Comparison of ENCODE assay signal across 1 cellular context in the genomic region with DNA sequence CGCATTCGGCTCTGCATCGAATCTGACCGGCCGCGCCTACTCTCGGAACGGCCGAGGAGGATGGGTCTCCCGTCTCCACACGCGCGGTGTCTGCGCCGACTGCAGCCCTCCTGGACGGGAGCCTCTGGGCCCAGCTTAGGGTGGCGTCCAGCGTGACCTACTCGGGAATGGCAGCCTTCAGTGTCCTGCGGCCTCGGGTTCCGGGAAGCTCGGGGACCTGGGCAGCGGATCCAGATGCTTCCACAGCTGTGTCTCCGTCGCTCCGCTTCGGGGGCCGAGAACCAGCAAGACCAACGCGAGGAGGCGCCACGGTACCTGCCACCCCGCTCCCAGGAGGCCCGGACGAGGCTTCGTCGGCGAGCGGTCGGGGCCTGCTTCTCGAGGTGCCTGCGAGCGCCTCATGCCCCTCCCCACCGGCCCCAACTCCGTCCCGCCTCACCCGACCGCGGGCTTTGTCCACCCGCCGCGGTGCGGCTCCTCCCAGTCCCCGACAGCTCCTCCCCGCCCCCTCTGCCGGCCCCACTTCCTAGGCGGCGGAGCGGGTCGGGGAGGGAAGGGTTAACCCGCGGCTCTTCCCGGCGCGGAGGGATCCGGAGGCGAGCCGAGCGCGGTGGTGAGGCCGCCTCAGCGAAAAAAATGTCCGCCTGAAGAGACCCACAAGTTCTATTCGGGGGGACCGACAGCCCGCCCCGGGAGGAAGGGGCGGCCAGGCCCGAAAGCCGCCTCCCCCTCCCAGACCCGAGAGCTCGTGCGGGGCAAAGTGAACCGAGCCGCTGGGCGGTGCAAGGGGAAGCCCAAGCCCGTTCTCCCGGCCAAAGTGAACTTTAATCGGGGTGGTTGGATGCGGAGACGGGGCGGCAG.
TF ChIP-seq lines count a peak whose summit lies in the region.

Gene TCF12 (plus strand): TSS at position 599 of the 861 bp plus-strand sequence. CDS start 1,270 bp downstream, outside the sequence.

TF ChIP-seq in GM12878, 131 proteins besides CTCF, POLR2A, EP300 and RAD21 (continued from another document and continues in another):
- TF ChIP-seq NKRF (conservative IDR thresholded peaks at IDR 0.05) = no peak; the same call in 1 of the 2 replicates
- TF ChIP-seq, protein P1, sequence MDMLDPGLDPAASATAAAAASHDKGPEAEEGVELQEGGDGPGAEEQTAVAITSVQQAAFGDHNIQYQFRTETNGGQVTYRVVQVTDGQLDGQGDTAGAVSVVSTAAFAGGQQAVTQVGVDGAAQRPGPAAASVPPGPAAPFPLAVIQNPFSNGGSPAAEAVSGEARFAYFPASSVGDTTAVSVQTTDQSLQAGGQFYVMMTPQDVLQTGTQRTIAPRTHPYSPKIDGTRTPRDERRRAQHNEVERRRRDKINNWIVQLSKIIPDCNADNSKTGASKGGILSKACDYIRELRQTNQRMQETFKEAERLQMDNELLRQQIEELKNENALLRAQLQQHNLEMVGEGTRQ (IDR thresholded peaks at IDR 0.05; ENCODE audit: borderline replicate concordance, low read depth, low read length) = no peak
- TF ChIP-seq CBFB (IDR thresholded peaks at IDR 0.05; ENCODE audit: low read depth) = no peak; the same call in 1 of the 2 replicates
- no peak for TF ChIP-seq CEBPB (IDR thresholded peaks at IDR 0.05; ENCODE audit: borderline replicate concordance in 1 of 2, low read depth in 2 of 2, low read length in 2 of 2)
- no peak for TF ChIP-seq ATF7 (IDR thresholded peaks at IDR 0.05; ENCODE audit: low read depth)
- TF ChIP-seq MTA2 (IDR thresholded peaks at IDR 0.05; ENCODE audit: low read depth) = peak; percentile 63; the same call in 1 of the 2 replicates
- TF ChIP-seq, protein P2, sequence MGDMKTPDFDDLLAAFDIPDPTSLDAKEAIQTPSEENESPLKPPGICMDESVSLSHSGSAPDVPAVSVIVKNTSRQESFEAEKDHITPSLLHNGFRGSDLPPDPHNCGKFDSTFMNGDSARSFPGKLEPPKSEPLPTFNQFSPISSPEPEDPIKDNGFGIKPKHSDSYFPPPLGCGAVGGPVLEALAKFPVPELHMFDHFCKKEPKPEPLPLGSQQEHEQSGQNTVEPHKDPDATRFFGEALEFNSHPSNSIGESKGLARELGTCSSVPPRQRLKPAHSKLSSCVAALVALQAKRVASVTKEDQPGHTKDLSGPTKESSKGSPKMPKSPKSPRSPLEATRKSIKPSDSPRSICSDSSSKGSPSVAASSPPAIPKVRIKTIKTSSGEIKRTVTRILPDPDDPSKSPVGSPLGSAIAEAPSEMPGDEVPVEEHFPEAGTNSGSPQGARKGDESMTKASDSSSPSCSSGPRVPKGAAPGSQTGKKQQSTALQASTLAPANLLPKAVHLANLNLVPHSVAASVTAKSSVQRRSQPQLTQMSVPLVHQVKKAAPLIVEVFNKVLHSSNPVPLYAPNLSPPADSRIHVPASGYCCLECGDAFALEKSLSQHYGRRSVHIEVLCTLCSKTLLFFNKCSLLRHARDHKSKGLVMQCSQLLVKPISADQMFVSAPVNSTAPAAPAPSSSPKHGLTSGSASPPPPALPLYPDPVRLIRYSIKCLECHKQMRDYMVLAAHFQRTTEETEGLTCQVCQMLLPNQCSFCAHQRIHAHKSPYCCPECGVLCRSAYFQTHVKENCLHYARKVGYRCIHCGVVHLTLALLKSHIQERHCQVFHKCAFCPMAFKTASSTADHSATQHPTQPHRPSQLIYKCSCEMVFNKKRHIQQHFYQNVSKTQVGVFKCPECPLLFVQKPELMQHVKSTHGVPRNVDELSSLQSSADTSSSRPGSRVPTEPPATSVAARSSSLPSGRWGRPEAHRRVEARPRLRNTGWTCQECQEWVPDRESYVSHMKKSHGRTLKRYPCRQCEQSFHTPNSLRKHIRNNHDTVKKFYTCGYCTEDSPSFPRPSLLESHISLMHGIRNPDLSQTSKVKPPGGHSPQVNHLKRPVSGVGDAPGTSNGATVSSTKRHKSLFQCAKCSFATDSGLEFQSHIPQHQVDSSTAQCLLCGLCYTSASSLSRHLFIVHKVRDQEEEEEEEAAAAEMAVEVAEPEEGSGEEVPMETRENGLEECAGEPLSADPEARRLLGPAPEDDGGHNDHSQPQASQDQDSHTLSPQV (IDR thresholded peaks at IDR 0.05) = peak; percentile 4; the same call in 1 of the 2 replicates
- TF ChIP-seq ZBED1 (IDR thresholded peaks at IDR 0.05; ENCODE audit: borderline replicate concordance) = no peak
- TF ChIP-seq, protein P3, sequence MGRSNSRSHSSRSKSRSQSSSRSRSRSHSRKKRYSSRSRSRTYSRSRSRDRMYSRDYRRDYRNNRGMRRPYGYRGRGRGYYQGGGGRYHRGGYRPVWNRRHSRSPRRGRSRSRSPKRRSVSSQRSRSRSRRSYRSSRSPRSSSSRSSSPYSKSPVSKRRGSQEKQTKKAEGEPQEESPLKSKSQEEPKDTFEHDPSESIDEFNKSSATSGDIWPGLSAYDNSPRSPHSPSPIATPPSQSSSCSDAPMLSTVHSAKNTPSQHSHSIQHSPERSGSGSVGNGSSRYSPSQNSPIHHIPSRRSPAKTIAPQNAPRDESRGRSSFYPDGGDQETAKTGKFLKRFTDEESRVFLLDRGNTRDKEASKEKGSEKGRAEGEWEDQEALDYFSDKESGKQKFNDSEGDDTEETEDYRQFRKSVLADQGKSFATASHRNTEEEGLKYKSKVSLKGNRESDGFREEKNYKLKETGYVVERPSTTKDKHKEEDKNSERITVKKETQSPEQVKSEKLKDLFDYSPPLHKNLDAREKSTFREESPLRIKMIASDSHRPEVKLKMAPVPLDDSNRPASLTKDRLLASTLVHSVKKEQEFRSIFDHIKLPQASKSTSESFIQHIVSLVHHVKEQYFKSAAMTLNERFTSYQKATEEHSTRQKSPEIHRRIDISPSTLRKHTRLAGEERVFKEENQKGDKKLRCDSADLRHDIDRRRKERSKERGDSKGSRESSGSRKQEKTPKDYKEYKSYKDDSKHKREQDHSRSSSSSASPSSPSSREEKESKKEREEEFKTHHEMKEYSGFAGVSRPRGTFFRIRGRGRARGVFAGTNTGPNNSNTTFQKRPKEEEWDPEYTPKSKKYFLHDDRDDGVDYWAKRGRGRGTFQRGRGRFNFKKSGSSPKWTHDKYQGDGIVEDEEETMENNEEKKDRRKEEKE (IDR thresholded peaks at IDR 0.05) = no peak
- TF ChIP-seq STAT3 (IDR thresholded peaks at IDR 0.05; ENCODE audit: low read depth, low read length) = no peak
- peak; percentile 77; the same call in 1 of the 2 replicates for TF ChIP-seq RELB (IDR thresholded peaks at IDR 0.05; ENCODE audit: low read depth)
- peak; percentile 70 for TF ChIP-seq CREB1 (IDR thresholded peaks at IDR 0.05; ENCODE audit: low read depth)
- TF ChIP-seq YY1 (IDR thresholded peaks at IDR 0.05; ENCODE audit: low read depth, low read length) = peak; percentile 93
- no peak for TF ChIP-seq SRF (IDR thresholded peaks at IDR 0.05; ENCODE audit: low read depth in 2 of 2, low read length in 2 of 2)
- peak; percentile 38 for TF ChIP-seq HCFC1 (IDR thresholded peaks at IDR 0.05; ENCODE audit: low read length)
- no peak for TF ChIP-seq ZNF24 (IDR thresholded peaks at IDR 0.05)
- no peak for TF ChIP-seq YBX1 (IDR thresholded peaks at IDR 0.05)
- no peak for TF ChIP-seq RELA (IDR thresholded peaks at IDR 0.05; ENCODE audit: borderline replicate concordance, partially characterized antibody)
- TF ChIP-seq, protein P4, sequence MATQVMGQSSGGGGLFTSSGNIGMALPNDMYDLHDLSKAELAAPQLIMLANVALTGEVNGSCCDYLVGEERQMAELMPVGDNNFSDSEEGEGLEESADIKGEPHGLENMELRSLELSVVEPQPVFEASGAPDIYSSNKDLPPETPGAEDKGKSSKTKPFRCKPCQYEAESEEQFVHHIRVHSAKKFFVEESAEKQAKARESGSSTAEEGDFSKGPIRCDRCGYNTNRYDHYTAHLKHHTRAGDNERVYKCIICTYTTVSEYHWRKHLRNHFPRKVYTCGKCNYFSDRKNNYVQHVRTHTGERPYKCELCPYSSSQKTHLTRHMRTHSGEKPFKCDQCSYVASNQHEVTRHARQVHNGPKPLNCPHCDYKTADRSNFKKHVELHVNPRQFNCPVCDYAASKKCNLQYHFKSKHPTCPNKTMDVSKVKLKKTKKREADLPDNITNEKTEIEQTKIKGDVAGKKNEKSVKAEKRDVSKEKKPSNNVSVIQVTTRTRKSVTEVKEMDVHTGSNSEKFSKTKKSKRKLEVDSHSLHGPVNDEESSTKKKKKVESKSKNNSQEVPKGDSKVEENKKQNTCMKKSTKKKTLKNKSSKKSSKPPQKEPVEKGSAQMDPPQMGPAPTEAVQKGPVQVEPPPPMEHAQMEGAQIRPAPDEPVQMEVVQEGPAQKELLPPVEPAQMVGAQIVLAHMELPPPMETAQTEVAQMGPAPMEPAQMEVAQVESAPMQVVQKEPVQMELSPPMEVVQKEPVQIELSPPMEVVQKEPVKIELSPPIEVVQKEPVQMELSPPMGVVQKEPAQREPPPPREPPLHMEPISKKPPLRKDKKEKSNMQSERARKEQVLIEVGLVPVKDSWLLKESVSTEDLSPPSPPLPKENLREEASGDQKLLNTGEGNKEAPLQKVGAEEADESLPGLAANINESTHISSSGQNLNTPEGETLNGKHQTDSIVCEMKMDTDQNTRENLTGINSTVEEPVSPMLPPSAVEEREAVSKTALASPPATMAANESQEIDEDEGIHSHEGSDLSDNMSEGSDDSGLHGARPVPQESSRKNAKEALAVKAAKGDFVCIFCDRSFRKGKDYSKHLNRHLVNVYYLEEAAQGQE (IDR thresholded peaks at IDR 0.05; ENCODE audit: low read depth, low read length) = no peak
- no peak for TF ChIP-seq WRNIP1 (IDR thresholded peaks at IDR 0.05; ENCODE audit: borderline replicate concordance, low read depth, low read length)
- peak; percentile 27 for TF ChIP-seq KLF5 (IDR thresholded peaks at IDR 0.05; ENCODE audit: partially characterized antibody)
- peak; percentile 65; the same call in 1 of the 2 replicates for TF ChIP-seq DPF2 (IDR thresholded peaks at IDR 0.05)
- no peak for TF ChIP-seq EZH2 (IDR thresholded peaks at IDR 0.05; ENCODE audit: borderline replicate concordance, control insufficient read depth, low read depth, low read length)
- TF ChIP-seq MYC (IDR thresholded peaks at IDR 0.05; ENCODE audit: insufficient read depth, insufficient read length, insufficient replicate concordance, low read length, severe bottlenecking) = no peak
- no peak for TF ChIP-seq ZNF274 (IDR thresholded peaks at IDR 0.05; ENCODE audit: insufficient read depth, insufficient read length)
- TF ChIP-seq ZZZ3 (IDR thresholded peaks at IDR 0.05; ENCODE audit: control insufficient read depth, insufficient read length, low read depth) = no peak
- TF ChIP-seq FOS (IDR thresholded peaks at IDR 0.05; ENCODE audit: borderline replicate concordance, extremely low read depth, insufficient read length) = no peak
- no peak for TF ChIP-seq JUNB (IDR thresholded peaks at IDR 0.05)
- TF ChIP-seq SUPT20H (IDR thresholded peaks at IDR 0.05; ENCODE audit: borderline replicate concordance, control insufficient read depth, low read depth, low read length) = no peak
- TF ChIP-seq MAX (IDR thresholded peaks at IDR 0.05; ENCODE audit: low read depth, low read length) = peak; percentile 17; the same call in 1 of the 2 replicates
- peak; percentile 38 to 79; a peak in 3 of 4 replicates for TF ChIP-seq BHLHE40 (IDR thresholded peaks at IDR 0.05; ENCODE audit: borderline replicate concordance in 1 of 2, low read depth in 2 of 2, low read length in 1 of 2)
- TF ChIP-seq SP1 (IDR thresholded peaks at IDR 0.05; ENCODE audit: low read depth, low read length) = peak; percentile 30
- TF ChIP-seq NR2C1 (IDR thresholded peaks at IDR 0.05) = 0 out of 2 replicates have a peak, but pooled peaks have one; percentile 12
- TF ChIP-seq BCL3 (IDR thresholded peaks at IDR 0.05; ENCODE audit: borderline replicate concordance, insufficient read depth, low read depth, low read length, poor library complexity, severe bottlenecking) = no peak
- TF ChIP-seq GATAD2B (conservative IDR thresholded peaks at IDR 0.05; ENCODE audit: low read depth) = peak; percentile 92
- TF ChIP-seq NR2F1 (conservative IDR thresholded peaks at IDR 0.05) = peak; percentile 35; the same call in 1 of the 2 replicates
- TF ChIP-seq RB1 (IDR thresholded peaks at IDR 0.05; ENCODE audit: borderline replicate concordance) = no peak; the same call in 1 of the 2 replicates
- TF ChIP-seq ZNF207 (IDR thresholded peaks at IDR 0.05; ENCODE audit: borderline replicate concordance) = peak; percentile 27; the same call in 1 of the 2 replicates
- TF ChIP-seq SMAD5 (IDR thresholded peaks at IDR 0.05; ENCODE audit: low read depth) = no peak
